ENCODE assay signal across 8 cellular contexts in genomic region chr2:74250189-74250631, GRCh38. TPM values are rescaled to one million over a fixed set of nuclear protein-coding genes. Genes with fewer than 3 reads are reported as not detected.
A peak's percentile ranks its signal among the peaks of the same experiment; 100 is the strongest.
DNase-seq lines count a peak whose midpoint lies in the region; ATAC-seq, FAIRE-seq and TF ChIP-seq lines count a peak whose summit lies in the region.

No MANE protein-coding gene starts in this region.

- H3K27ac Mint-ChIP-seq in neural progenitor cell, result no peak overlapping the region

- H3K27me3 ChIP-seq in esophagus muscularis mucosa, result no peaks in the 10 kb centered on the region
- H3K27me3 ChIP-seq in neural progenitor cell, result no peaks in the 10 kb centered on the region
- no peaks in the 10 kb centered on the region for H3K27me3 ChIP-seq in upper lobe of left lung

- no peaks in the 10 kb centered on the region for H3K79me2 ChIP-seq in neural progenitor cell (ENCODE audit: low read depth)

- H3K36me3 Mint-ChIP-seq in neural progenitor cell, result no peaks in the 10 kb centered on the region

- no peak overlapping the region for H3K9ac ChIP-seq in neural progenitor cell

- intact Hi-C loops in esophagus muscularis mucosa (cut with DNase I), result loop anchor here (5.0 to 10.0 kb wide), 2 partner anchors 87 to 145 kb away; no protein-coding TSS in a partner anchor

- TF ChIP-seq POLR2A in GM12891 (IDR thresholded peaks at IDR 0.05; ENCODE audit: low read depth, low read length) (no peak), esophagus muscularis mucosa (IDR thresholded peaks at IDR 0.05; ENCODE audit: low read depth) (no peak), upper lobe of left lung (IDR thresholded peaks at IDR 0.05) (no peak)

- no peaks in the 10 kb centered on the region for H3K9me3 ChIP-seq in esophagus muscularis mucosa
- no peaks in the 10 kb centered on the region for H3K9me3 ChIP-seq in neural progenitor cell (ENCODE audit: low read depth)
- no peaks in the 10 kb centered on the region for H3K9me3 ChIP-seq in upper lobe of left lung

- H3K27ac ChIP-seq in esophagus muscularis mucosa (replicated peaks in 1 of 4), result no peak overlapping the region
- no peak overlapping the region for H3K27ac ChIP-seq in neural progenitor cell
- no peak overlapping the region for H3K27ac ChIP-seq in upper lobe of left lung

- no peak overlapping the region for H2AFZ ChIP-seq in neural progenitor cell (replicated peaks)

- no peaks in the 10 kb centered on the region for H3K4me1 ChIP-seq in esophagus muscularis mucosa
- no peaks in the 10 kb centered on the region for H3K4me1 ChIP-seq in neural progenitor cell
- peaks cover 0 to 4% (median 0%) of the 10 kb centered on the region in 4 donors for H3K4me1 ChIP-seq in upper lobe of left lung

- peak in 1 of 2 donors; percentile 59 for ATAC-seq in upper lobe of left lung (ENCODE audit: low FRiP score in 2 of 2)
- ATAC-seq in GM18867 (IDR thresholded peaks at IDR 0.05; ENCODE audit: unreplicated experiment), result no peak

- peak; percentile 84 for FAIRE-seq in GM12891 (lab: Jason Lieb, UNC)

- H3K4me3 Mint-ChIP-seq in neural progenitor cell, result no peak overlapping the region

- TF ChIP-seq EP300 in esophagus muscularis mucosa (IDR thresholded peaks at IDR 0.05), result no peak
- no peak for TF ChIP-seq EP300 in upper lobe of left lung (IDR thresholded peaks at IDR 0.05)

- DNase-seq in AG08395 (ENCODE audit: low spot score), result peak; percentile 70
- DNase-seq in GM12891 (ENCODE audit: insufficient read length, low spot score), result peak; percentile 63
- peak; percentile 41 for DNase-seq in NCI-H748 treated with DMSO at 0.1 percent for 48 hours (lab: John Stamatoyannopoulos, UW)
- DNase-seq in activated CD8-positive, alpha-beta memory T cell treated with anti-CD3 and anti-CD28 coated beads, Interleukin-2, amount 50 U/mL, for 1 hour (ENCODE audit: extremely low read depth), result peak; percentile 16
- DNase-seq in esophagus muscularis mucosa (ENCODE audit: extremely low spot score), result no peak
- peak; percentile 71 for DNase-seq in neural progenitor cell (ENCODE audit: low spot score)
- DNase-seq in upper lobe of left lung, result peak in 1 of 2 donors; percentile 33

- H3K27me3 Mint-ChIP-seq in neural progenitor cell (ENCODE audit: insufficient read depth, low read depth), result peaks cover 6% of the 10 kb centered on the region

- no peaks in the 10 kb centered on the region for H4K20me1 ChIP-seq in neural progenitor cell (ENCODE audit: low read depth)

- H3K4me2 ChIP-seq in neural progenitor cell, result no peak overlapping the region

- no peaks in the 10 kb centered on the region for H3K4me1 Mint-ChIP-seq in neural progenitor cell

- no peaks in the 10 kb centered on the region for H3K9me3 Mint-ChIP-seq in neural progenitor cell

- no peaks in the 10 kb centered on the region for H3F3A ChIP-seq in neural progenitor cell (ENCODE audit: low read depth)

- WGBS in esophagus muscularis mucosa, result 37% methylated on average over 10 of the region's 10 CpGs
- WGBS in upper lobe of left lung, 2 donors, result 36 to 40% methylated on average over 10 of the region's 10 CpGs

- TF ChIP-seq CTCF in esophagus muscularis mucosa (IDR thresholded peaks at IDR 0.05) (peak; percentile 69 to 76 (median 70)), neural progenitor cell (IDR thresholded peaks at IDR 0.05) (peak; percentile 87), upper lobe of left lung (IDR thresholded peaks at IDR 0.05) (peak; percentile 56 to 75 (median 68))

- H3K36me3 ChIP-seq in esophagus muscularis mucosa, result peaks cover 0 to 37% (median 4%) of the 10 kb centered on the region in 4 donors
- H3K36me3 ChIP-seq in neural progenitor cell, result no peaks in the 10 kb centered on the region
- H3K36me3 ChIP-seq in upper lobe of left lung, result peaks cover 0 to 2% (median 0%) of the 10 kb centered on the region in 4 donors

- H3K4me3 ChIP-seq in esophagus muscularis mucosa (no peak overlapping the region), neural progenitor cell (no peak overlapping the region), upper lobe of left lung (no peak overlapping the region)

TF ChIP-seq in GM12891, 5 proteins besides CTCF, POLR2A, EP300 and RAD21:
- TF ChIP-seq TAF1 (IDR thresholded peaks at IDR 0.05; ENCODE audit: low read depth, low read length) (no peak), SPI1 (IDR thresholded peaks at IDR 0.05; ENCODE audit: low read depth, low read length) (no peak), POLR2AphosphoS5 (IDR thresholded peaks at IDR 0.05; ENCODE audit: low read depth, low read length) (no peak), PAX5 (IDR thresholded peaks at IDR 0.05; ENCODE audit: insufficient read depth, low read length, severe bottlenecking) (no peak), POU2F2 (IDR thresholded peaks at IDR 0.05; ENCODE audit: low read depth, low read length) (no peak)

RNA-seq across cellular contexts. Expression of gene MTHFD2, which starts 51.8 kb away (rescaled TPM):
- polyA plus RNA-seq in GM12891 (2012; ENCODE audit: low read depth, missing spikeins), result 118 TPM
- total RNA-seq in esophagus muscularis mucosa (10 to 100 TPM; 22.0 to 80.8 (median 43.5) TPM), neural progenitor cell (ENCODE audit: low replicate concordance) (79.5 and 101 TPM in 2 replicates), upper lobe of left lung (10 to 100 TPM in 5 of 6 donors, 1 to 10 TPM in 1; 8.4 to 68.1 (median 34.5) TPM)
